25 cellular contexts compared by ENCODE assay signal in genomic region chr11:96070453-96070852, GRCh38.
"Had no signal": no experiment of that assay in that cellular context is flagged by ENCODE, and none has a peak within 500 bp of the region (broad histone marks: within the 10 kb centered on the region; RNA-seq: fewer than 3 reads in every experiment).

No MANE protein-coding gene starts in this region.

- H3K36me3 ChIP-seq: adrenal gland, left ventricle myocardium inferior, pancreas, prostate gland, tibial nerve, uterus had no signal

- ATAC-seq: pancreas; stimulated activated naive B cell treated with anti-CD40 and anti-IgM and Interleukin-4, amounts not matched to agents 10 μg/mL and 1 μg/mL and 100 μg/mL, for 72 hours had no signal

- H3K9me3 ChIP-seq: adrenal gland, left ventricle myocardium inferior, pancreas, prostate gland, tibial nerve, uterus had no signal

- H3K27me3 ChIP-seq: adrenal gland, dorsolateral prefrontal cortex, pancreas, tibial nerve, uterus had no signal

- H3K4me3 ChIP-seq: adrenal gland, coronary artery, dorsolateral prefrontal cortex, left ventricle myocardium inferior, lung, pancreas, prostate gland, smooth muscle cell, tibial nerve, uterus had no signal

- H3K4me2 ChIP-seq: smooth muscle cell had no signal

- H3K4me1 ChIP-seq: uterus had no signal

- H3K27ac ChIP-seq: adrenal gland, coronary artery, dorsolateral prefrontal cortex, left ventricle myocardium inferior, pancreas, prostate gland, tibial nerve, uterus had no signal

- DNase-seq: activated CD4-positive, alpha-beta T cell treated with anti-CD3 and anti-CD28 coated beads, Interleukin-2, amount 50 U/mL, for 1 hour; activated CD4-positive, CD25-positive, alpha-beta regulatory T cell treated with anti-CD3 and anti-CD28 coated beads, Interleukin-2, amount 50 U/mL, for 72 hours; activated effector memory CD4-positive, alpha-beta T cell treated with anti-CD3 and anti-CD28 coated beads, Interleukin-2, amount 50 U/mL, for 16 hours; activated naive CD4-positive, alpha-beta T cell treated with anti-CD3 and anti-CD28 coated beads for 36 hours; activated naive CD8-positive, alpha-beta T cell treated with anti-CD3 and anti-CD28 coated beads for 36 hours; activated T-cell treated with anti-CD3 and anti-CD28 coated beads for 4 hours; adrenal gland; aorta; dorsolateral prefrontal cortex; effector memory CD4-positive, alpha-beta T cell; left ventricle myocardium inferior; nephron progenitor cell; pancreas; retina; stimulated activated CD4-positive, alpha-beta T cell treated with anti-CD3 and anti-CD28 coated beads, Interleukin-1b, Interleukin-23, amount 100 ng/mL, for 48 hours; stimulated activated CD4-positive, alpha-beta T cell treated with anti-CD3 and anti-CD28 coated beads, Interleukin-4, amount 100 ng/mL, for 4 hours; stimulated activated CD8-positive, alpha-beta memory T cell treated with anti-CD3 and anti-CD28 coated beads, Interleukin-4, amount 100 ng/mL, for 48 hours; stimulated activated naive B cell treated with anti-CD40 and anti-IgM and Interleukin-4, amounts not matched to agents 10 μg/mL and 1 μg/mL and 100 μg/mL, for 72 hours; T-helper 2 cell; uterus had no signal
